Comparison of ENCODE assay signal across 8 cellular contexts in the genomic region with DNA sequence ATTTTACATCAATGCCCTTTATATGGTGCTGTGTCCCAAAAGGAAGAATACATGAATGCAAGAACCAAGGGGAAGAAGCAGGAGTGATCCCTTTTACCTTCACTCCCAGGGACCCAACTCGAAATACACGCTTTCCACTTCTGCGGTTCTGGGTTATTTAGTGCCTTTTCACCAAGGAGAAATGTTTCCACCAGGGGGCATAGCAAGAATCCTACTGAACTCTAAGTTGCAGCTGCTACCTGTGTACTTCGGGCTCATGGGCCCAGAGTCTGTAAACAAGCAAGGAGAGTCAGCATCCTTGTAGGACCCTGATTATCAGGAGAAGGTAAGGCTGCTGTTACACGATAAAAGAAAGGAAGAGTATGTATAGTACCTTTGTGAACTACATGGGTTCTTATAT. TPM values are rescaled to one million over a fixed set of nuclear protein-coding genes. Genes with fewer than 3 reads are reported as not detected.
DNase-seq lines count a peak whose midpoint lies in the region; ATAC-seq and TF ChIP-seq lines count a peak whose summit lies in the region.

No MANE protein-coding gene starts in this region.

- no peak overlapping the region for H3K18ac ChIP-seq in mesenchymal stem cell (ENCODE audit: low read depth in 1 of 2, low read length in 2 of 2)

- H2BK15ac ChIP-seq in mesenchymal stem cell (ENCODE audit: low read depth, poor library complexity, severe bottlenecking) = no peak overlapping the region

- peak overlapping the region in 1 of 2 experiments; percentile 24 for H2BK12ac ChIP-seq in mesenchymal stem cell (ENCODE audit: low read length in 2 of 2)

- peaks cover 41% of the 10 kb centered on the region for H3K79me1 ChIP-seq in mesenchymal stem cell (replicated peaks; ENCODE audit: low read length, poor library complexity, severe bottlenecking)

- no peak overlapping the region for H2BK5ac ChIP-seq in mesenchymal stem cell (ENCODE audit: low read depth, low read length, poor library complexity, severe bottlenecking)

- H2BK120ac ChIP-seq in mesenchymal stem cell (ENCODE audit: low read depth, low read length) = no peak overlapping the region

- WGBS in body of pancreas, 2 donors = 41 to 55% methylated on average over 5 of the region's 5 CpGs
- 77% methylated on average over 5 of the region's 5 CpGs for WGBS in mesenchymal stem cell

- no peaks in the 10 kb centered on the region for H4K20me1 ChIP-seq in DOHH2 (ENCODE audit: control insufficient read depth, insufficient read depth, low read depth, low read length)
- no peaks in the 10 kb centered on the region for H4K20me1 ChIP-seq in KMS-11 (ENCODE audit: insufficient read depth)

- H3K4me3 ChIP-seq in DOHH2 (ENCODE audit: low read length) = no peak overlapping the region
- H3K4me3 ChIP-seq in KMS-11 (IDR thresholded peaks at IDR 0.05; ENCODE audit: insufficient read depth, low read depth, low read length) = no peak overlapping the region
- H3K4me3 ChIP-seq in body of pancreas = no peak overlapping the region
- H3K4me3 ChIP-seq in mesenchymal stem cell (ENCODE audit: insufficient read depth in 1 of 2, low read depth in 1 of 2, low read length in 2 of 2) = no peak overlapping the region

- H3K4ac ChIP-seq in mesenchymal stem cell (ENCODE audit: low read depth in 1 of 2, low read length in 2 of 2) = no peak overlapping the region

- no peaks in the 10 kb centered on the region for H3K27me3 ChIP-seq in DOHH2 (ENCODE audit: control insufficient read depth, low read length)
- no peaks in the 10 kb centered on the region for H3K27me3 ChIP-seq in KMS-11 (ENCODE audit: insufficient read depth, low read depth)
- peaks cover 0 to 4% of the 10 kb centered on the region in 2 donors for H3K27me3 ChIP-seq in body of pancreas
- no peaks in the 10 kb centered on the region for H3K27me3 ChIP-seq in mesenchymal stem cell (ENCODE audit: control insufficient read depth in 1 of 2, insufficient read depth in 1 of 2, low read length in 2 of 2)

- intact Hi-C loops in body of pancreas (cut with DNase I) = loop anchor here (10.0 kb wide), 1 partner anchor 111 kb away; no protein-coding TSS in a partner anchor

- no peak overlapping the region for H2AFZ ChIP-seq in KMS-11 (ENCODE audit: low read depth)
- no peak overlapping the region for H2AFZ ChIP-seq in mesenchymal stem cell (ENCODE audit: low read depth, low read length)

- no peaks in the 10 kb centered on the region for H3F3A ChIP-seq in DOHH2 (ENCODE audit: control insufficient read depth, insufficient read depth)

- H3K36me3 ChIP-seq in DOHH2 (ENCODE audit: control insufficient read depth, low read length) = no peaks in the 10 kb centered on the region
- no peaks in the 10 kb centered on the region for H3K36me3 ChIP-seq in KMS-11 (ENCODE audit: insufficient read depth)
- no peaks in the 10 kb centered on the region for H3K36me3 ChIP-seq in body of pancreas (replicated peaks in 1 of 2; ENCODE audit: insufficient read depth in 1 of 2, low read depth in 2 of 2)
- H3K36me3 ChIP-seq in mesenchymal stem cell (ENCODE audit: control insufficient read depth in 1 of 2, insufficient read depth in 2 of 2, low read depth in 1 of 2, low read length in 2 of 2) = no peaks in the 10 kb centered on the region

- no peaks in the 10 kb centered on the region for H3K4me1 ChIP-seq in DOHH2 (ENCODE audit: control insufficient read depth, low read length)
- H3K4me1 ChIP-seq in KMS-11 (ENCODE audit: low read depth, poor library complexity, severe bottlenecking) = no peaks in the 10 kb centered on the region
- no peaks in the 10 kb centered on the region for H3K4me1 ChIP-seq in body of pancreas
- H3K4me1 ChIP-seq in mesenchymal stem cell (ENCODE audit: control insufficient read depth, insufficient read depth, low read depth, low read length) = peaks cover 2% of the 10 kb centered on the region

- peak; percentile 48 for TF ChIP-seq CTCF in DOHH2 (IDR thresholded peaks at IDR 0.05; ENCODE audit: low read depth, low read length, poor library complexity, severe bottlenecking)
- TF ChIP-seq CTCF in KMS-11 (conservative IDR thresholded peaks at IDR 0.05; ENCODE audit: low read depth, low read length) = peak; percentile 65
- TF ChIP-seq CTCF in body of pancreas (IDR thresholded peaks at IDR 0.05) = peak in 6 of 7 experiments; percentile 33 to 49 (median 44)

- no peak overlapping the region for H4K8ac ChIP-seq in mesenchymal stem cell (ENCODE audit: low read length)

- no peak overlapping the region for H2AK5ac ChIP-seq in mesenchymal stem cell (ENCODE audit: low read length, severe bottlenecking)

- no peaks in the 10 kb centered on the region for H3K9me3 ChIP-seq in DOHH2 (ENCODE audit: control insufficient read depth, insufficient read depth, low read length)
- H3K9me3 ChIP-seq in body of pancreas = no peaks in the 10 kb centered on the region
- H3K9me3 ChIP-seq in mesenchymal stem cell (ENCODE audit: control insufficient read depth, low read length) = no peaks in the 10 kb centered on the region

- no peaks in the 10 kb centered on the region for H3K79me2 ChIP-seq in DOHH2 (ENCODE audit: control insufficient read depth, low read length)
- H3K79me2 ChIP-seq in KMS-11 (ENCODE audit: insufficient read depth, low read depth) = no peaks in the 10 kb centered on the region

- no peak overlapping the region for H3K4me2 ChIP-seq in DOHH2 (ENCODE audit: low read length)
- H3K4me2 ChIP-seq in KMS-11 = no peak overlapping the region
- no peak overlapping the region for H3K4me2 ChIP-seq in mesenchymal stem cell (ENCODE audit: low read length, poor library complexity, severe bottlenecking)

- DNase-seq in body of pancreas (peak in 3 of 4 donors; percentile 14 to 34 (median 23)), mesenchymal stem cell (peak; percentile 56), DMS79 (lab: John Stamatoyannopoulos, UW) (no peak)
- DNase-seq in stimulated activated naive CD4-positive, alpha-beta T cell treated with Interleukin-2 at 50 U/mL for 16 hours (lab: John Stamatoyannopoulos, UW) = no peak
- no peak for DNase-seq in activated CD4-positive, alpha-beta T cell treated with anti-CD3 and anti-CD28 coated beads, Interleukin-2, amount 50 U/mL, for 48 hours

- H4K91ac ChIP-seq in mesenchymal stem cell (ENCODE audit: low read length) = no peak overlapping the region

- no peaks in the 10 kb centered on the region for H3K9me2 ChIP-seq in DOHH2 (replicated peaks; ENCODE audit: control insufficient read depth, low read length)

- H3K27ac ChIP-seq in DOHH2 (ENCODE audit: low read depth, low read length) (no peak overlapping the region), KMS-11 (no peak overlapping the region), body of pancreas (no peak overlapping the region), mesenchymal stem cell (ENCODE audit: low read length, poor library complexity, severe bottlenecking) (no peak overlapping the region)

- H3K14ac ChIP-seq in mesenchymal stem cell (ENCODE audit: low read length in 2 of 2) = no peak overlapping the region

- H3K9ac ChIP-seq in KMS-11 (no peak overlapping the region), mesenchymal stem cell (ENCODE audit: low read length) (no peak overlapping the region)

- H3K23ac ChIP-seq in mesenchymal stem cell (ENCODE audit: low read length in 2 of 2) = no peak overlapping the region

- no peak for TF ChIP-seq POLR2A in body of pancreas (IDR thresholded peaks at IDR 0.05)

- ATAC-seq in body of pancreas = peak; percentile 33
- no peak for ATAC-seq in HG03025 (IDR thresholded peaks at IDR 0.05; ENCODE audit: low FRiP score, unreplicated experiment)

RNA-seq across cellular contexts. Expression of a gene that starts 45.7 kb away (rescaled TPM):
- 10 to 100 TPM in 1 of 2 donors, 1 to 10 TPM in 1; 6.5 to 10.5 TPM for total RNA-seq in body of pancreas
- 27.3 TPM for polyA plus RNA-seq in mesenchymal stem cell (2013, experiment 1 of 2)
- 26.8 TPM for polyA plus RNA-seq in mesenchymal stem cell (2013, experiment 2 of 2)

Comparison
In these comparisons a context has a peak if more than half of its experiments do, and no peak if none do; other contexts are left out.
1. DNase-seq: peak in body of pancreas (3 of 4) and mesenchymal stem cell (single experiment); none in DMS79 (single experiment), stimulated activated naive CD4-positive, alpha-beta T cell treated with Interleukin-2 at 50 U/mL for 16 hours (single experiment) and activated CD4-positive, alpha-beta T cell treated with anti-CD3 and anti-CD28 coated beads, Interleukin-2, amount 50 U/mL, for 48 hours (0 of 2).
2. Peak in every context shown above with its lines, with median percentiles within 50 percentile points of each other: CTCF ChIP-seq.